Comparison of ENCODE assay signal across 3 cellular contexts in the genomic region with DNA sequence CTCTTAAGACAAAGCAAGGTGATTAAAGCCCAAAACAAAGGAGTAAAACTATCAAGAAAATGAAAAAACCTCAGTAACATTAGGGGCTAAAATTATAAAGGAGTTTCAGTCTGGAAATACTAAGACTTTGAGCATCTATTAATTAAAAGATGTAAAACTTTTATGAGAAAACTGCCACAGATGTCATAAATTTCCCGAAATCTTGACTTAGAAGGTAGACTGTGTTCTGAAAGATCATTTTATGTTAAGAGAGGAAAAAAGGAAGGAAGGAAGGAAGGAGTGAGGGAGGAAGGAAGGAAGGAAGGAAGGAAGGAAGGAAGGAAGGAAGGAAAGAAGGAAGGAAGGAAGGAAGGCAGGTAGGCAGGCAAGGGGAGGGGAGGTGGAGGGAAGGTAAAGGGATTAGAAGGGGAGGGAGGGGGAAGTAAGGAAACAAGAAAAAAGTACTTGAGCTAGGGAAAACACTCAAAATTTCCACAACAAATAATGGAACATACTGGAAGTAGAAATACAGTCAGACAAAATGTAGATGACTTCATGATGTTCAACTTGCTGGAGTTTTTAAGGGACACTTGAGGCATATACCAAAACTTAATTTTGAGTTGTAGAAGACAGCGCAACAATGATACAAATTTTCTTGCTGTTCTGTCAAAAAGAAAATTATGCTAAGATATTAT.
TF ChIP-seq lines count a peak whose summit lies in the region.

No MANE protein-coding gene starts in this region.

TF ChIP-seq in HCT116, 20 proteins besides CTCF, POLR2A, EP300 and RAD21:
- TF ChIP-seq CBX3 (IDR thresholded peaks at IDR 0.05; ENCODE audit: low read depth) (no peak), TCF7L2 (IDR thresholded peaks at IDR 0.05; ENCODE audit: borderline replicate concordance, extremely low read depth, insufficient read depth, insufficient read length) (no peak), ELF1 (IDR thresholded peaks at IDR 0.05; ENCODE audit: borderline replicate concordance, low read depth) (no peak), FOSL1 (IDR thresholded peaks at IDR 0.05; ENCODE audit: low read depth) (no peak), POLR2AphosphoS5 (IDR thresholded peaks at IDR 0.05; ENCODE audit: low read depth, low read length) (no peak), YY1 (IDR thresholded peaks at IDR 0.05; ENCODE audit: extremely low read depth, insufficient replicate concordance, low read depth, low read length) (no peak), ZBTB33 (IDR thresholded peaks at IDR 0.05; ENCODE audit: extremely low read depth, insufficient replicate concordance, low read length) (no peak)
- TF ChIP-seq, protein P1, sequence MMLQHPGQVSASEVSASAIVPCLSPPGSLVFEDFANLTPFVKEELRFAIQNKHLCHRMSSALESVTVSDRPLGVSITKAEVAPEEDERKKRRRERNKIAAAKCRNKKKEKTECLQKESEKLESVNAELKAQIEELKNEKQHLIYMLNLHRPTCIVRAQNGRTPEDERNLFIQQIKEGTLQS (IDR thresholded peaks at IDR 0.05) = no peak

TF ChIP-seq in WTC11, 78 proteins besides CTCF, POLR2A, EP300 and RAD21:
- TF ChIP-seq SMAD4 (CRISPR knock-in tag; IDR thresholded peaks at IDR 0.05) = no peak
- TF ChIP-seq CBFB (CRISPR knock-in tag; IDR thresholded peaks at IDR 0.05; ENCODE audit: low read depth) = no peak
- TF ChIP-seq ZNF219 (CRISPR knock-in tag; IDR thresholded peaks at IDR 0.05; ENCODE audit: borderline replicate concordance) = no peak
- TF ChIP-seq ELF4 (CRISPR knock-in tag; IDR thresholded peaks at IDR 0.05; ENCODE audit: low read depth) = no peak
- TF ChIP-seq ZNF317 (CRISPR knock-in tag; IDR thresholded peaks at IDR 0.05; ENCODE audit: borderline replicate concordance, low read depth) = no peak

TF ChIP-seq in GM23338, 12 proteins besides CTCF, POLR2A, EP300 and RAD21:
- TF ChIP-seq, protein P2, sequence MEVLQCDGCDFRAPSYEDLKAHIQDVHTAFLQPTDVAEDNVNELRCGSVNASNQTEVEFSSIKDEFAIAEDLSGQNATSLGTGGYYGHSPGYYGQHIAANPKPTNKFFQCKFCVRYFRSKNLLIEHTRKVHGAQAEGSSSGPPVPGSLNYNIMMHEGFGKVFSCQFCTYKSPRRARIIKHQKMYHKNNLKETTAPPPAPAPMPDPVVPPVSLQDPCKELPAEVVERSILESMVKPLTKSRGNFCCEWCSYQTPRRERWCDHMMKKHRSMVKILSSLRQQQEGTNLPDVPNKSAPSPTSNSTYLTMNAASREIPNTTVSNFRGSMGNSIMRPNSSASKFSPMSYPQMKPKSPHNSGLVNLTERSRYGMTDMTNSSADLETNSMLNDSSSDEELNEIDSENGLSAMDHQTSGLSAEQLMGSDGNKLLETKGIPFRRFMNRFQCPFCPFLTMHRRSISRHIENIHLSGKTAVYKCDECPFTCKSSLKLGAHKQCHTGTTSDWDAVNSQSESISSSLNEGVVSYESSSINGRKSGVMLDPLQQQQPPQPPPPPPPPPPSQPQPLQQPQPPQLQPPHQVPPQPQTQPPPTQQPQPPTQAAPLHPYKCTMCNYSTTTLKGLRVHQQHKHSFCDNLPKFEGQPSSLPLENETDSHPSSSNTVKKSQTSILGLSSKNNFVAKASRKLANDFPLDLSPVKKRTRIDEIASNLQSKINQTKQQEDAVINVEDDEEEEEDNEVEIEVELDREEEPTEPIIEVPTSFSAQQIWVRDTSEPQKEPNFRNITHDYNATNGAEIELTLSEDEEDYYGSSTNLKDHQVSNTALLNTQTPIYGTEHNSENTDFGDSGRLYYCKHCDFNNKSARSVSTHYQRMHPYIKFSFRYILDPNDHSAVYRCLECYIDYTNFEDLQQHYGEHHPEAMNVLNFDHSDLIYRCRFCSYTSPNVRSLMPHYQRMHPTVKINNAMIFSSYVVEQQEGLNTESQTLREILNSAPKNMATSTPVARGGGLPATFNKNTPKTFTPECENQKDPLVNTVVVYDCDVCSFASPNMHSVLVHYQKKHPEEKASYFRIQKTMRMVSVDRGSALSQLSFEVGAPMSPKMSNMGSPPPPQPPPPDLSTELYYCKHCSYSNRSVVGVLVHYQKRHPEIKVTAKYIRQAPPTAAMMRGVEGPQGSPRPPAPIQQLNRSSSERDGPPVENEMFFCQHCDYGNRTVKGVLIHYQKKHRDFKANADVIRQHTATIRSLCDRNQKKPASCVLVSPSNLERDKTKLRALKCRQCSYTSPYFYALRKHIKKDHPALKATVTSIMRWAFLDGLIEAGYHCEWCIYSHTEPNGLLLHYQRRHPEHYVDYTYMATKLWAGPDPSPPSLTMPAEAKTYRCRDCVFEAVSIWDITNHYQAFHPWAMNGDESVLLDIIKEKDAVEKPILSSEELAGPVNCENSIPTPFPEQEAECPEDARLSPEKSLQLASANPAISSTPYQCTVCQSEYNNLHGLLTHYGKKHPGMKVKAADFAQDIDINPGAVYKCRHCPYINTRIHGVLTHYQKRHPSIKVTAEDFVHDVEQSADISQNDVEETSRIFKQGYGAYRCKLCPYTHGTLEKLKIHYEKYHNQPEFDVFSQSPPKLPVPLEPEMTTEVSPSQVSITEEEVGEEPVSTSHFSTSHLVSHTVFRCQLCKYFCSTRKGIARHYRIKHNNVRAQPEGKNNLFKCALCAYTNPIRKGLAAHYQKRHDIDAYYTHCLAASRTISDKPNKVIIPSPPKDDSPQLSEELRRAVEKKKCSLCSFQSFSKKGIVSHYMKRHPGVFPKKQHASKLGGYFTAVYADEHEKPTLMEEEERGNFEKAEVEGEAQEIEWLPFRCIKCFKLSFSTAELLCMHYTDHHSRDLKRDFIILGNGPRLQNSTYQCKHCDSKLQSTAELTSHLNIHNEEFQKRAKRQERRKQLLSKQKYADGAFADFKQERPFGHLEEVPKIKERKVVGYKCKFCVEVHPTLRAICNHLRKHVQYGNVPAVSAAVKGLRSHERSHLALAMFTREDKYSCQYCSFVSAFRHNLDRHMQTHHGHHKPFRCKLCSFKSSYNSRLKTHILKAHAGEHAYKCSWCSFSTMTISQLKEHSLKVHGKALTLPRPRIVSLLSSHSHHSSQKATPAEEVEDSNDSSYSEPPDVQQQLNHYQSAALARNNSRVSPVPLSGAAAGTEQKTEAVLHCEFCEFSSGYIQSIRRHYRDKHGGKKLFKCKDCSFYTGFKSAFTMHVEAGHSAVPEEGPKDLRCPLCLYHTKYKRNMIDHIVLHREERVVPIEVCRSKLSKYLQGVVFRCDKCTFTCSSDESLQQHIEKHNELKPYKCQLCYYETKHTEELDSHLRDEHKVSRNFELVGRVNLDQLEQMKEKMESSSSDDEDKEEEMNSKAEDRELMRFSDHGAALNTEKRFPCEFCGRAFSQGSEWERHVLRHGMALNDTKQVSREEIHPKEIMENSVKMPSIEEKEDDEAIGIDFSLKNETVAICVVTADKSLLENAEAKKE (CRISPR knock-in tag; IDR thresholded peaks at IDR 0.05) = no peak
- TF ChIP-seq ZNF331 (CRISPR knock-in tag; IDR thresholded peaks at IDR 0.05; ENCODE audit: low read depth) = no peak
